34 cellular contexts compared by ENCODE assay signal in genomic region chr12:101097829-101098580, GRCh38.
DNase-seq lines count a peak whose midpoint lies in the region; ATAC-seq, FAIRE-seq and TF ChIP-seq lines count a peak whose summit lies in the region.
"Had no signal": no experiment of that assay in that cellular context is flagged by ENCODE, and none has a peak within 500 bp of the region (broad histone marks: within the 10 kb centered on the region; RNA-seq: fewer than 3 reads in every experiment).

No MANE protein-coding gene starts in this region.

- H3K4me3 ChIP-seq in A549 (no peak overlapping the region), LNCaP clone FGC (ENCODE audit: low read depth, low read length) (no peak overlapping the region), epithelial cell of proximal tubule (ENCODE audit: low read depth, low read length) (no peak overlapping the region)
- H3K4me3 ChIP-seq: BLaER1, lower lobe of right lung, MG63, ovary, upper lobe of left lung had no signal

- no peak for TF ChIP-seq POLR2A in A549 (IDR thresholded peaks at IDR 0.05; ENCODE audit: low read length)

- no peak for ATAC-seq in A549
- ATAC-seq: activated CD4-positive, alpha-beta T cell treated with anti-CD3 and anti-CD28 coated beads for 36 hours; lower lobe of right lung; right cardiac atrium; SK-N-SH treated with all-trans-retinoic acid at 6 μM for 48 hours; stimulated activated effector memory CD8-positive, alpha-beta T cell treated with anti-CD3 and anti-CD28 coated beads, Interleukin-12 subunit alpha, Interleukin-12 subunit beta, amount 100 ng/mL, for 72 hours had no signal

- POLR2A ChIA-PET in A549 (lab: Yijun Ruan, JAX), result no interaction called here

- no peak for FAIRE-seq in A549 (lab: Jason Lieb, UNC)
- FAIRE-seq: bronchial epithelial cell, colon had no signal

- CTCF ChIA-PET in A549 (lab: Yijun Ruan, JAX), result no interaction called here

- TF ChIP-seq RAD21 in A549 (conservative IDR thresholded peaks at IDR 0.05 in 1 of 2, IDR thresholded peaks at IDR 0.05 in 1 of 2), result no peak

- no peak overlapping the region for H3K4me2 ChIP-seq in A549
- H3K4me2 ChIP-seq: BLaER1 had no signal

- DNase-seq in A549 (ENCODE audit: low read depth in 1 of 2, low spot score in 1 of 2) (no peak), LNCaP clone FGC (ENCODE audit: low read depth) (peak; percentile 68), NCI-H510A treated with DMSO at 0.1 percent for 48 hours (lab: John Stamatoyannopoulos, UW) (peak; percentile 83), epithelial cell of proximal tubule (ENCODE audit: low read depth) (peak; percentile 64), NCI-H128 (lab: John Stamatoyannopoulos, UW; ENCODE audit: unreplicated experiment) (no peak), 8988T (no peak), UCSD-AML1 (lab: John Stamatoyannopoulos, UW; ENCODE audit: unreplicated experiment) (no peak)
- DNase-seq in stimulated activated CD4-positive, alpha-beta T cell treated with anti-CD3 and anti-CD28 coated beads, Interleukin-4, amount 100 ng/mL, for 1 hour, result no peak
- DNase-seq: activated CD4-positive, alpha-beta T cell treated with anti-CD3 and anti-CD28 coated beads for 36 hours; activated CD8-positive, alpha-beta memory T cell treated with anti-CD3 and anti-CD28 coated beads for 24 hours; activated effector memory CD4-positive, alpha-beta T cell treated with Interleukin-2 at 50 U/mL for 16 hours; anterior cingulate cortex; COR-L47; effector CD8-positive, alpha-beta T cell; HCEC 1CT; islet precursor cell; KBM-7; lower lobe of right lung; MG63; NCI-H1694; NCI-H446; nephron progenitor cell; right cardiac atrium; RPMI8226; stimulated activated CD4-positive, alpha-beta T cell treated with anti-CD3 and anti-CD28 coated beads, Interleukin-2, amount 100 ng/mL, for 48 hours; T-helper 2 cell; upper lobe of left lung had no signal

- TF ChIP-seq EP300 in A549 (IDR thresholded peaks at IDR 0.05), result no peak

- TF ChIP-seq CTCF in A549 (IDR thresholded peaks at IDR 0.05) (no peak), LNCaP clone FGC (IDR thresholded peaks at IDR 0.05; ENCODE audit: control insufficient read depth, extremely low read depth, insufficient read depth) (no peak), epithelial cell of proximal tubule (conservative IDR thresholded peaks at IDR 0.05; ENCODE audit: low read depth, low read length) (no peak)

- no peaks in the 10 kb centered on the region for H3K9me3 ChIP-seq in A549
- H3K9me3 ChIP-seq: BLaER1, lower lobe of right lung, MG63, ovary, upper lobe of left lung had no signal

- 4% methylated on average over 5 of the region's 5 CpGs for WGBS in A549 (ENCODE audit: missing lambda C conversion rate)

- no peaks in the 10 kb centered on the region for H3K4me1 ChIP-seq in A549
- H3K4me1 ChIP-seq: BLaER1, lower lobe of right lung, upper lobe of left lung had no signal

- no peak overlapping the region for H3K27ac ChIP-seq in A549
- H3K27ac ChIP-seq: BLaER1, epithelial cell of prostate, lower lobe of right lung, upper lobe of left lung had no signal

TF ChIP-seq in A549, 52 proteins besides CTCF, POLR2A, EP300 and RAD21:
- TF ChIP-seq NPAS2 (CRISPR knock-in tag; IDR thresholded peaks at IDR 0.05; ENCODE audit: borderline replicate concordance) (no peak), ATOH8 (CRISPR knock-in tag; IDR thresholded peaks at IDR 0.05; ENCODE audit: low read depth) (no peak), MAFK (IDR thresholded peaks at IDR 0.05; ENCODE audit: partially characterized antibody) (peak; percentile 64)

Comparison
In these comparisons a context has a peak if more than half of its experiments do, and no peak if none do; other contexts are left out.
1. DNase-seq: peak in LNCaP clone FGC (single experiment), NCI-H510A treated with DMSO at 0.1 percent for 48 hours (single experiment) and epithelial cell of proximal tubule (single experiment); none in A549 (0 of 2), NCI-H128 (single experiment), 8988T (single experiment), UCSD-AML1 (single experiment) and stimulated activated CD4-positive, alpha-beta T cell treated with anti-CD3 and anti-CD28 coated beads, Interleukin-4, amount 100 ng/mL, for 1 hour (single experiment).